Comparison of ENCODE assay signal across 1 cellular context in the genomic region with DNA sequence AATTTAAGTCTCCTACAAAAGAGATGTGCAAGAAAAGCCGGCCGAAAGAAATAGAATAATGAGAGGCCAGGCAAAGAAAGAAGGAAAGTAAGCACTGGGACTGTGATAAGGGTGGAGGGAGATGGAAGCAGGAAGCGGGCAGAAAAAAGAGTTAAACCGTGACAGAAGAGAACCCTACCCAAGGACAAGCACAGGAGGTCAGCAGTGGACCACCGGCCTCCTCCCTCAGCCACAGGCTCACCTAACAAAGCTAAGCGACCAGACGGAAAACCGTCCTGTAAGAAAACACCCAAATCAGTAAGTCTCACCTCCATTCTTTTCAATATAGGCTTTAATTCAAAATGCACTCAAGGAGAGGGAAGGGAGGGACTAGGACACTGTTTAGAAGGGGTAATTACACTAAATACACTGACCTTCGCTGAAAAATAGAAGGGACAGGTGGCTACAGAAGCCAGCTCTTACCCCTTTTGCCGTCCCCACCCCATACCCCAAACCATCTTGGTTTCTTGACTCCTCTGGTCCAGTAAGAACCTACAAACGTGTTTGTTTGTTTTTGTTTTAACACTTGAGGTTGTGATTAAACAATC.
TF ChIP-seq lines count a peak whose summit lies in the region.

No MANE protein-coding gene starts in this region.

TF ChIP-seq in K562, 482 proteins besides CTCF, POLR2A, EP300 and RAD21 (continued from another document):
- TF ChIP-seq ZC3H4 (CRISPR knock-in tag; IDR thresholded peaks at IDR 0.05; ENCODE audit: borderline replicate concordance) (no peak), ZNF165 (CRISPR knock-in tag; IDR thresholded peaks at IDR 0.05; ENCODE audit: borderline replicate concordance) (no peak), RAD51 (IDR thresholded peaks at IDR 0.05; ENCODE audit: borderline replicate concordance, low read depth) (no peak), FOXJ3 (CRISPR knock-in tag; IDR thresholded peaks at IDR 0.05) (no peak), ZKSCAN3 (CRISPR knock-in tag; IDR thresholded peaks at IDR 0.05) (no peak), SIN3B (IDR thresholded peaks at IDR 0.05; ENCODE audit: low read depth) (no peak), HDGF (IDR thresholded peaks at IDR 0.05) (no peak), ZNF79 (CRISPR knock-in tag; IDR thresholded peaks at IDR 0.05; ENCODE audit: low read depth) (no peak), HMGN3 (IDR thresholded peaks at IDR 0.05; ENCODE audit: borderline replicate concordance, extremely low read depth, insufficient read length, low read depth, low read length) (no peak), ZNF431 (CRISPR knock-in tag; IDR thresholded peaks at IDR 0.05) (no peak), DIDO1 (tag; IDR thresholded peaks at IDR 0.05; ENCODE audit: low read depth) (no peak), ETV5 (CRISPR knock-in tag; IDR thresholded peaks at IDR 0.05; ENCODE audit: low read depth) (no peak)
- TF ChIP-seq, protein P1, sequence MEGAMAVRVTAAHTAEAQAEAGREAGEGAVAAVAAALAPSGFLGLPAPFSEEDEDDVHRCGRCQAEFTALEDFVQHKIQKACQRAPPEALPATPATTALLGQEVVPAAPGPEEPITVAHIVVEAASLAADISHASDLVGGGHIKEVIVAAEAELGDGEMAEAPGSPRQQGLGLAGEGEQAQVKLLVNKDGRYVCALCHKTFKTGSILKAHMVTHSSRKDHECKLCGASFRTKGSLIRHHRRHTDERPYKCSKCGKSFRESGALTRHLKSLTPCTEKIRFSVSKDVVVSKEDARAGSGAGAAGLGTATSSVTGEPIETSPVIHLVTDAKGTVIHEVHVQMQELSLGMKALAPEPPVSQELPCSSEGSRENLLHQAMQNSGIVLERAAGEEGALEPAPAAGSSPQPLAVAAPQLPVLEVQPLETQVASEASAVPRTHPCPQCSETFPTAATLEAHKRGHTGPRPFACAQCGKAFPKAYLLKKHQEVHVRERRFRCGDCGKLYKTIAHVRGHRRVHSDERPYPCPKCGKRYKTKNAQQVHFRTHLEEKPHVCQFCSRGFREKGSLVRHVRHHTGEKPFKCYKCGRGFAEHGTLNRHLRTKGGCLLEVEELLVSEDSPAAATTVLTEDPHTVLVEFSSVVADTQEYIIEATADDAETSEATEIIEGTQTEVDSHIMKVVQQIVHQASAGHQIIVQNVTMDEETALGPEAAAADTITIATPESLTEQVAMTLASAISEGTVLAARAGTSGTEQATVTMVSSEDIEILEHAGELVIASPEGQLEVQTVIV (CRISPR knock-in tag; IDR thresholded peaks at IDR 0.05; ENCODE audit: borderline replicate concordance), result no peak
TF ChIP-seq in K562: peak in this region for 0.
